In genomic region chr2:98730851-98731708, GRCh38 we compare ENCODE assay signal across 8 cellular contexts. TPM values are rescaled to one million over a fixed set of nuclear protein-coding genes. Genes with fewer than 3 reads are reported as not detected.
DNase-seq lines count a peak whose midpoint lies in the region; ATAC-seq and TF ChIP-seq lines count a peak whose summit lies in the region.

TSS of gene MGAT4A (minus strand) at chr2:98731132. CDS start at chr2:98726332, 4,800 bp downstream.

- H3K9me3 Mint-ChIP-seq in endothelial cell (ENCODE audit: unreplicated experiment): no peaks in the 10 kb centered on the region

- ATAC-seq in HG02852 (IDR thresholded peaks at IDR 0.05; ENCODE audit: unreplicated experiment): peak; percentile 76

- no peak within 1 kb of the TSS for H3K27ac Mint-ChIP-seq in endothelial cell (ENCODE audit: unreplicated experiment)

- peaks cover 7% of the 10 kb centered on the region for H3K36me3 Mint-ChIP-seq in endothelial cell (ENCODE audit: low read depth, unreplicated experiment)

- no peak for TF ChIP-seq CTCF in endothelial cell (IDR thresholded peaks at IDR 0.05; ENCODE audit: unreplicated experiment)

- peaks cover 3% of the 10 kb centered on the region for H3K27me3 Mint-ChIP-seq in endothelial cell (ENCODE audit: unreplicated experiment)

- H3K4me3 Mint-ChIP-seq in endothelial cell (ENCODE audit: unreplicated experiment): peak within 1 kb of the TSS; percentile 91

- H3K4me1 Mint-ChIP-seq in endothelial cell (ENCODE audit: unreplicated experiment): peaks cover 12% of the 10 kb centered on the region

- DNase-seq in SHP77 (lab: John Stamatoyannopoulos, UW): peak; percentile 19 to 59
- no peak for DNase-seq in SHP77 treated with DMSO at 0.1 percent for 48 hours (lab: John Stamatoyannopoulos, UW)
- peak; percentile 26 for DNase-seq in NCI-H460 (ENCODE audit: extremely low read depth, low read depth)
- peak; percentile 42 to 65 (median 57) for DNase-seq in activated CD8-positive, alpha-beta memory T cell treated with anti-CD3 and anti-CD28 coated beads for 48 hours (ENCODE audit: low read depth in 2 of 3, low spot score in 2 of 3)
- peak; percentile 59 for DNase-seq in endothelial cell (ENCODE audit: low spot score)
- peak; percentile 64 for DNase-seq in mucosa of gallbladder (ENCODE audit: low spot score)
- DNase-seq in stimulated activated CD8-positive, alpha-beta memory T cell treated with anti-CD3 and anti-CD28 coated beads, Interleukin-4, amount 100 ng/mL, for 24 hours (ENCODE audit: low read depth): peak; percentile 70

RNA-seq across cellular contexts. Expression of gene MGAT4A, which starts in this region (rescaled TPM):
- 1.1 and 2.7 TPM in 2 replicates for total RNA-seq in NCI-H460 (2014; rRNA removed; shearing (Covaris generic))
- 0.57 and 0.84 TPM in 2 replicates for polyA plus RNA-seq in NCI-H460 (2014; cell fraction: nucleus; rRNA removed)
- total RNA-seq in endothelial cell (ENCODE audit: unreplicated experiment): 7.3 TPM
- total RNA-seq in mucosa of gallbladder: 34.4 TPM
